In genomic region chr3:124209426-124209825, GRCh38 we compare ENCODE assay signal across 19 cellular contexts.
A peak's percentile ranks its signal among the peaks of the same experiment; 100 is the strongest.
DNase-seq lines count a peak whose midpoint lies in the region; ATAC-seq and TF ChIP-seq lines count a peak whose summit lies in the region.
"Had no signal": no experiment of that assay in that cellular context is flagged by ENCODE, and none has a peak within 500 bp of the region (broad histone marks: within the 10 kb centered on the region; RNA-seq: fewer than 3 reads in every experiment).

No MANE protein-coding gene starts in this region.

- BruUV-seq in Calu3 (replicated peaks; lab: Mats Ljungman, UMichigan) = no TSS peak

- DNase-seq in A172 (ENCODE audit: low spot score) (peak; percentile 46), EL (peak; percentile 51), RPMI7951 (ENCODE audit: low read depth) (peak; percentile 30), dedifferentiated amniotic fluid mesenchymal stem cell (ENCODE audit: extremely low spot score) (peak; percentile 37), Calu3 (no peak)
- DNase-seq: 8988T, C1 segment of cervical spinal cord, DMS79, GM23248, NCI-H1436, NCI-H1930, NCI-H226, NCI-H524, NCI-H82, PC-3 had no signal

- no peak for TF ChIP-seq CTCF in Calu3 (IDR thresholded peaks at IDR 0.05; ENCODE audit: unreplicated experiment)

- H3K4me1 Mint-ChIP-seq in Calu3 (ENCODE audit: low read depth, unreplicated experiment) = no peaks in the 10 kb centered on the region

- intact Hi-C loops in Calu3 (cut with micrococcal nuclease; ENCODE audit: unreplicated experiment) = no loop called here

- H3K27me3 Mint-ChIP-seq in Calu3 (ENCODE audit: unreplicated experiment) = peaks cover 71% of the 10 kb centered on the region

- H3K4me3 Mint-ChIP-seq in Calu3 (ENCODE audit: low read depth, unreplicated experiment) = no peak overlapping the region

- no peak for ATAC-seq in GM19467 (IDR thresholded peaks at IDR 0.05; ENCODE audit: unreplicated experiment)
- no peak for ATAC-seq in HG02588 (IDR thresholded peaks at IDR 0.05; ENCODE audit: unreplicated experiment)
- no peak for ATAC-seq in HG02623 (IDR thresholded peaks at IDR 0.05; ENCODE audit: unreplicated experiment)
- ATAC-seq: HCT116, PC-3 had no signal

- no peaks in the 10 kb centered on the region for H3K9me3 Mint-ChIP-seq in Calu3 (ENCODE audit: low read depth, unreplicated experiment)

- no peaks in the 10 kb centered on the region for H3K36me3 Mint-ChIP-seq in Calu3 (ENCODE audit: insufficient read depth, unreplicated experiment)

- H3K27ac Mint-ChIP-seq in Calu3 (ENCODE audit: unreplicated experiment) = no peak overlapping the region

- CTCF ChIA-PET in Calu3 (lab: Charles Lee) = interaction anchor here (0.7 kb wide), 1 partner anchor 1129 kb away, joined by 6 read pairs; no protein-coding TSS in a partner anchor
